Comparison of ENCODE assay signal across 14 cellular contexts in genomic region chr7:105794741-105795729, GRCh38.
DNase-seq lines count a peak whose midpoint lies in the region; ATAC-seq, FAIRE-seq and TF ChIP-seq lines count a peak whose summit lies in the region.
"Had no signal": no experiment of that assay in that cellular context is flagged by ENCODE, and none has a peak within 500 bp of the region (broad histone marks: within the 10 kb centered on the region; RNA-seq: fewer than 3 reads in every experiment).

No MANE protein-coding gene starts in this region.

- ATAC-seq in A549 (peak; percentile 30 to 60; a peak in 4 of 6 replicates), GM19395 (IDR thresholded peaks at IDR 0.05; ENCODE audit: unreplicated experiment) (no peak)

- no peak overlapping the region for H3K27ac Mint-ChIP-seq in type B pancreatic cell

- FAIRE-seq in A549 (lab: Jason Lieb, UNC): no peak

- TF ChIP-seq POLR2A in A549 (IDR thresholded peaks at IDR 0.05; ENCODE audit: low read length): no peak

- TF ChIP-seq CTCF in A549 (IDR thresholded peaks at IDR 0.05): no peak
- TF ChIP-seq CTCF in type B pancreatic cell (conservative IDR thresholded peaks at IDR 0.05): no peak

- 37% methylated on average over 7 of the region's 8 CpGs for WGBS in A549 (ENCODE audit: missing lambda C conversion rate)
- 39 to 42% methylated on average over 8 of the region's 8 CpGs for WGBS in esophagus, 2 donors
- 80% methylated on average over 4 of the region's 8 CpGs for WGBS in mesenchymal stem cell

- H2AFZ ChIP-seq in mesenchymal stem cell (ENCODE audit: low read depth, low read length): no peak overlapping the region

- peaks cover 22% of the 10 kb centered on the region for H3K79me1 ChIP-seq in mesenchymal stem cell (replicated peaks; ENCODE audit: low read length, poor library complexity, severe bottlenecking)

- H3K18ac ChIP-seq in mesenchymal stem cell (ENCODE audit: low read depth in 1 of 2, low read length in 2 of 2): peak overlapping the region in 1 of 2 experiments; percentile 67

- H3K4me2 ChIP-seq in A549 (peak overlapping the region; percentile 77), mesenchymal stem cell (ENCODE audit: low read length, poor library complexity, severe bottlenecking) (no peak overlapping the region)
- H3K4me2 ChIP-seq: BLaER1 had no signal

- POLR2A ChIA-PET in A549 (lab: Yijun Ruan, JAX): no interaction called here

- H3K9ac ChIP-seq in mesenchymal stem cell (ENCODE audit: low read length): peak overlapping the region; percentile 74
- H3K9ac ChIP-seq: BLaER1 had no signal

- H3K36me3 ChIP-seq in esophagus (ENCODE audit: control insufficient read depth in 2 of 2, insufficient read depth in 2 of 2, low read length in 1 of 2) (no peaks in the 10 kb centered on the region), mesenchymal stem cell (ENCODE audit: control insufficient read depth in 1 of 2, insufficient read depth in 2 of 2, low read depth in 1 of 2, low read length in 2 of 2) (peaks cover 5 to 6% of the 10 kb centered on the region in 2 experiments)
- H3K36me3 ChIP-seq: BLaER1 had no signal

- H3K4me1 ChIP-seq in A549: peaks cover 30% of the 10 kb centered on the region
- peaks cover 0 to 8% of the 10 kb centered on the region in 2 donors for H3K4me1 ChIP-seq in esophagus (ENCODE audit: control insufficient read depth in 2 of 2, insufficient read depth in 2 of 2, low read length in 1 of 2)
- H3K4me1 ChIP-seq in mesenchymal stem cell (ENCODE audit: control insufficient read depth, insufficient read depth, low read depth, low read length): peaks cover 8% of the 10 kb centered on the region

- no peak overlapping the region for H3K23ac ChIP-seq in mesenchymal stem cell (ENCODE audit: low read length in 2 of 2)

- H3K4me1 Mint-ChIP-seq in type B pancreatic cell (ENCODE audit: unreplicated experiment): no peaks in the 10 kb centered on the region

- no peak for DNase-seq in A549 (ENCODE audit: low read depth in 1 of 2, low spot score in 1 of 2)
- DNase-seq in NCI-H2171 treated with DMSO at 0.1 percent for 48 hours (lab: John Stamatoyannopoulos, UW): peak; percentile 78
- peak; percentile 62 for DNase-seq in mesenchymal stem cell
- no peak for DNase-seq in type B pancreatic cell (ENCODE audit: extremely low spot score, unreplicated experiment)
- DNase-seq in NCI-H187 (lab: John Stamatoyannopoulos, UW): no peak
- DNase-seq in ureter (ENCODE audit: low spot score): no peak
- DNase-seq: activated CD8-positive, alpha-beta memory T cell treated with anti-CD3 and anti-CD28 coated beads, Interleukin-2, amount 50 U/mL, for 48 hours; NCI-H1105 treated with DMSO at 0.1 percent for 48 hours; stimulated activated CD4-positive, alpha-beta T cell treated with anti-CD3 and anti-CD28 coated beads, Interleukin-2, amount 100 ng/mL, for 48 hours; T1000 had no signal

- H2BK15ac ChIP-seq in mesenchymal stem cell (ENCODE audit: low read depth, poor library complexity, severe bottlenecking): peak overlapping the region; percentile 23

- no peak for TF ChIP-seq RAD21 in A549 (conservative IDR thresholded peaks at IDR 0.05 in 1 of 2, IDR thresholded peaks at IDR 0.05 in 1 of 2)

- peak overlapping the region; percentile 45 to 51 for H2BK12ac ChIP-seq in mesenchymal stem cell (ENCODE audit: low read length in 2 of 2)

- CTCF ChIA-PET in A549 (lab: Yijun Ruan, JAX): interaction anchor here (0.8 to 3.9 kb wide), 3 partner anchors 11 to 215 kb away, joined by 3 to 11 read pairs (median 3); no protein-coding TSS in a partner anchor

- no peak for TF ChIP-seq EP300 in A549 (IDR thresholded peaks at IDR 0.05)

- H3K4me3 ChIP-seq in A549 (no peak overlapping the region), esophagus (ENCODE audit: low read depth in 1 of 2, low read length in 2 of 2) (no peak overlapping the region), mesenchymal stem cell (ENCODE audit: insufficient read depth in 1 of 2, low read depth in 1 of 2, low read length in 2 of 2) (peak overlapping the region in 1 of 2 experiments; percentile 59)
- H3K4me3 ChIP-seq: BLaER1 had no signal

- peaks cover 11% of the 10 kb centered on the region for H3K36me3 Mint-ChIP-seq in type B pancreatic cell

- H3K27me3 ChIP-seq in esophagus (ENCODE audit: control insufficient read depth in 1 of 2, insufficient read depth in 2 of 2, low read length in 2 of 2) (no peaks in the 10 kb centered on the region), mesenchymal stem cell (ENCODE audit: control insufficient read depth in 1 of 2, insufficient read depth in 1 of 2, low read length in 2 of 2) (no peaks in the 10 kb centered on the region)
- H3K27me3 ChIP-seq: BLaER1 had no signal

- H3K14ac ChIP-seq in mesenchymal stem cell (ENCODE audit: low read length in 2 of 2): no peak overlapping the region

- H2BK120ac ChIP-seq in mesenchymal stem cell (ENCODE audit: low read depth, low read length): no peak overlapping the region

- peak overlapping the region; percentile 37 to 52; a peak in 3 of 6 replicates for H3K27ac ChIP-seq in A549
- peak overlapping the region; percentile 60 to 76 for H3K27ac ChIP-seq in esophagus (ENCODE audit: low read depth in 2 of 2, low read length in 1 of 2)
- no peak overlapping the region for H3K27ac ChIP-seq in mesenchymal stem cell (ENCODE audit: low read length, poor library complexity, severe bottlenecking)
- H3K27ac ChIP-seq: BLaER1, HL-60 had no signal

- peak overlapping the region; percentile 52 for H4K91ac ChIP-seq in mesenchymal stem cell (ENCODE audit: low read length)

- no peak overlapping the region for H2AK5ac ChIP-seq in mesenchymal stem cell (ENCODE audit: low read length, severe bottlenecking)

- H3K9me3 ChIP-seq in A549 (no peaks in the 10 kb centered on the region), esophagus (ENCODE audit: control insufficient read depth in 2 of 2, insufficient read depth in 1 of 2, low read depth in 1 of 2, low read length in 1 of 2) (no peaks in the 10 kb centered on the region), mesenchymal stem cell (ENCODE audit: control insufficient read depth, low read length) (no peaks in the 10 kb centered on the region)
- H3K9me3 ChIP-seq: BLaER1 had no signal

- peak overlapping the region in 1 of 2 experiments; percentile 57 for H3K4ac ChIP-seq in mesenchymal stem cell (ENCODE audit: low read depth in 1 of 2, low read length in 2 of 2)

- no peak overlapping the region for H3K4me3 Mint-ChIP-seq in type B pancreatic cell

- H4K8ac ChIP-seq in mesenchymal stem cell (ENCODE audit: low read length): peak overlapping the region; percentile 45

- H3K27me3 Mint-ChIP-seq in type B pancreatic cell: no peaks in the 10 kb centered on the region

- H3K9me3 Mint-ChIP-seq in type B pancreatic cell: no peaks in the 10 kb centered on the region

- H2BK5ac ChIP-seq in mesenchymal stem cell (ENCODE audit: low read depth, low read length, poor library complexity, severe bottlenecking): no peak overlapping the region

TF ChIP-seq in A549, 52 proteins besides CTCF, POLR2A, EP300 and RAD21:
- TF ChIP-seq RNF2 (IDR thresholded peaks at IDR 0.05; ENCODE audit: borderline replicate concordance, low read depth) (no peak), FOSL2 (IDR thresholded peaks at IDR 0.05) (no peak), FOSL2 (CRISPR knock-in tag; IDR thresholded peaks at IDR 0.05) (peak; percentile 39; the same call in 1 of the 2 replicates), GATA3 (IDR thresholded peaks at IDR 0.05; ENCODE audit: borderline replicate concordance) (peak; percentile 14; the same call in 1 of the 2 replicates)

Comparison
In these comparisons a context has a peak if more than half of its experiments do, and no peak if none do; other contexts are left out.
1. DNase-seq: peak in NCI-H2171 treated with DMSO at 0.1 percent for 48 hours (single experiment) and mesenchymal stem cell (single experiment); none in A549 (0 of 2), type B pancreatic cell (single experiment), NCI-H187 (0 of 2) and ureter (single experiment).